21 cellular contexts compared by ENCODE assay signal in the genomic region with DNA sequence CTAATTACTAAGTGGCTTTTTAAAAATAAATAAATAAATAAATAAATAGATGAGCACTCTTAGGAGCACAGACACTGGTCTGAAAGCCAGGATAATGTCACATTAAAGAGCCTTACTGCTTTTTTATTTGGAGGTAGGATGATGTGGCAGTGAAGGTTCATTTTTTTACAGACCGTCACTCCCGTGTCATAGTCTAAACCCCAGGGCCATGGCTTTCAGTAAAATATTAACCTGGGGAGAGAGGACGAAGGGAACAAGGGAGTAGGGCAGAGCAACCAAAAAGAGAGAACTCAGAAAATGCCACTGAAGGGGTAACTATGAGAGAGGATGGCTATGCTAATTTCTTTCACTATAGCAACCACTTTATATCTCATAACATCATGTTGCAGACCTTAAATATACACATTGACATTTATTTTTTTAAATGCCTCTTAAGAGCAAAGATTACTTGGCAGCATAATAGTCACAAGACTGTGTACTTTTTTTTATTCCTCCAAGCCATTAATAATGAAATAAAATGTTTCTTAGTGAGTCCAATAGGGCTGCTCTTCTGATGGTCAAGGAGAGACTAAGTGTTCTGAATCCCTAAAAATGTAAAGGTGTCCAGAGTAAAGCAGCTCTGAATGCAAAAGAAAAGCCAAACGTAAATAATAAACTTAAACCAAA.
"Had no signal": no experiment of that assay in that cellular context is flagged by ENCODE, and none has a peak within 500 bp of the region (broad histone marks: within the 10 kb centered on the region; RNA-seq: fewer than 3 reads in every experiment).

No MANE protein-coding gene starts in this region.

- DNase-seq: colonic mucosa; effector CD8-positive, alpha-beta T cell; foreskin keratinocyte; glutamatergic neuron; heart right ventricle; hypothalamus; immature natural killer cell; left ventricle myocardium superior; natural killer cell; occipital lobe; pancreas; sigmoid colon; spleen; stimulated activated CD4-positive, alpha-beta T cell treated with anti-CD3 and anti-CD28 coated beads, Interleukin-2, amount 100 ng/mL, for 48 hours; stimulated activated naive B cell treated with anti-CD40 and anti-IgM and Interleukin-4, amounts not matched to agents 10 μg/mL and 1 μg/mL and 100 μg/mL, for 72 hours; transverse colon; upper lobe of right lung; uterus had no signal

- ATAC-seq: foreskin keratinocyte; gastroesophageal sphincter; heart right ventricle; left ventricle myocardium superior; natural killer cell; pancreas; stimulated activated naive B cell treated with anti-CD40 and anti-IgM and Interleukin-4, amounts not matched to agents 10 μg/mL and 1 μg/mL and 100 μg/mL, for 72 hours; upper lobe of right lung had no signal

- FAIRE-seq: endothelial cell of umbilical vein, keratinocyte, pancreas had no signal
